In genomic region chr10:80292607-80293239, GRCh38 we compare ENCODE assay signal across 30 cellular contexts. TPM values are rescaled to one million over a fixed set of nuclear protein-coding genes. Genes with fewer than 3 reads are reported as not detected.
"Had no signal": no experiment of that assay in that cellular context is flagged by ENCODE, and none has a peak within 500 bp of the region (broad histone marks: within the 10 kb centered on the region; RNA-seq: fewer than 3 reads in every experiment).

No MANE protein-coding gene starts in this region.

- H3K27me3 ChIP-seq: colonic mucosa, gastroesophageal sphincter, ovary, testis, tibial artery had no signal

- DNase-seq: colonic mucosa; effector CD8-positive, alpha-beta T cell; endodermal cell; foreskin keratinocyte; heart left ventricle; hippocampal formation; mammary epithelial cell; mesendoderm; midbrain; naive thymus-derived CD4-positive, alpha-beta T cell; nephron progenitor cell; nucleus accumbens; ovary; posterior cingulate gyrus; psoas muscle; right cardiac atrium; spleen; stimulated activated CD4-positive, alpha-beta T cell treated with anti-CD3 and anti-CD28 coated beads, Interleukin-4, amount 100 ng/mL, for 4 hours; stimulated activated naive CD8-positive, alpha-beta T cell treated with anti-CD3 and anti-CD28 coated beads, Interleukin-15, Interleukin-2, amounts not matched to agents 100 U/mL and 50 U/mL, for 24 hours; substantia nigra; testis; tibial artery had no signal

- H3K36me3 ChIP-seq: colonic mucosa, gastroesophageal sphincter, heart left ventricle, ovary, spleen, tibial artery had no signal

- H3K4me3 ChIP-seq: colonic mucosa, gastroesophageal sphincter, heart left ventricle, ovary, psoas muscle, skin epidermis, spleen, testis, tibial artery had no signal

- ATAC-seq: esophagus mucosa; foreskin keratinocyte; gastroesophageal sphincter; heart left ventricle; naive thymus-derived CD4-positive, alpha-beta T cell; psoas muscle; right cardiac atrium; stimulated activated memory B cell treated with anti-CD40 and anti-IgM and Interleukin-4, amounts not matched to agents 10 μg/mL and 1 μg/mL and 100 μg/mL, for 72 hours; stimulated activated naive CD8-positive, alpha-beta T cell treated with anti-CD3 and anti-CD28 coated beads, Interleukin-15, Interleukin-2, amounts not matched to agents 100 U/mL and 50 U/mL, for 24 hours had no signal

- H3K9me3 ChIP-seq: colonic mucosa, ovary, testis had no signal

- H3K27ac ChIP-seq: colonic mucosa, epithelial cell of prostate, foreskin keratinocyte, gastroesophageal sphincter, heart left ventricle, ovary, psoas muscle, skin epidermis, spleen, testis, tibial artery had no signal

- H3K4me1 ChIP-seq: colonic mucosa, foreskin keratinocyte, gastroesophageal sphincter, heart left ventricle, psoas muscle, spleen, testis, tibial artery had no signal

RNA-seq across cellular contexts. Expression of gene MAT1A, which starts 3.3 kb away (rescaled TPM):
- total RNA-seq: chondrocyte; fibroblast of lung; foreskin keratinocyte; gastroesophageal sphincter; naive thymus-derived CD4-positive, alpha-beta T cell; urinary bladder had no signal
- polyA plus RNA-seq: fibroblast of lung; foreskin keratinocyte; heart left ventricle; naive thymus-derived CD4-positive, alpha-beta T cell; psoas muscle had no signal
